In the genomic region with DNA sequence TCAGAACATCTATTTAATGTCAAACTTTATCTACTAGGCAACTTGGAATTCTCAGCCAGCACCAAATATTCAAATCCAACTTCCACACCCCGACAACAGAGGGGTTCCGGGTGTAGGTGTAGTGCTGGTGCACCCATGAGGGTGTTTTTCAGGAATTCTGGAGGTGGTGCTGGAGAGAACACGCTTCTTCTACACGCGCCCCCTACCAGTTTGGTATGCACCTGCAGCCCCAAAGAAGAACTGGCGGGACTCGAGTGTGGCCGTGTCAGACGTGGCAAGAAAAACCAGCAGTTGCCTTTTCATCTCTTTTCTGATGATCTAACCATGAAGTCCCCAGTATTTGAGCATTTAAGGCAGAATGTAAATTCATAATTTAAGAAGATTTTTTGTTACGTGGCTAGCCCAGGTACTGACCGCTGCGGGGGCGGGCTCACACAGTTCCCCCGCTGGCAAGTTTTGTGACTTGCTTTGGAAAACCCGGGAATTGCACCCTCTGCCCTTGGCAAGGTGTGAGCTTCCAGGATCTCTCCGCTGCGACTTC, we compare ENCODE assay signal across 1 cellular context.
A peak's percentile ranks its signal among the peaks of the same experiment; 100 is the strongest.
TF ChIP-seq lines count a peak whose summit lies in the region.

No MANE protein-coding gene starts in this region.

TF ChIP-seq in HepG2, 621 proteins besides CTCF, POLR2A, EP300 and RAD21 (continued from another document and continues in another):
- TF ChIP-seq, protein P1, sequence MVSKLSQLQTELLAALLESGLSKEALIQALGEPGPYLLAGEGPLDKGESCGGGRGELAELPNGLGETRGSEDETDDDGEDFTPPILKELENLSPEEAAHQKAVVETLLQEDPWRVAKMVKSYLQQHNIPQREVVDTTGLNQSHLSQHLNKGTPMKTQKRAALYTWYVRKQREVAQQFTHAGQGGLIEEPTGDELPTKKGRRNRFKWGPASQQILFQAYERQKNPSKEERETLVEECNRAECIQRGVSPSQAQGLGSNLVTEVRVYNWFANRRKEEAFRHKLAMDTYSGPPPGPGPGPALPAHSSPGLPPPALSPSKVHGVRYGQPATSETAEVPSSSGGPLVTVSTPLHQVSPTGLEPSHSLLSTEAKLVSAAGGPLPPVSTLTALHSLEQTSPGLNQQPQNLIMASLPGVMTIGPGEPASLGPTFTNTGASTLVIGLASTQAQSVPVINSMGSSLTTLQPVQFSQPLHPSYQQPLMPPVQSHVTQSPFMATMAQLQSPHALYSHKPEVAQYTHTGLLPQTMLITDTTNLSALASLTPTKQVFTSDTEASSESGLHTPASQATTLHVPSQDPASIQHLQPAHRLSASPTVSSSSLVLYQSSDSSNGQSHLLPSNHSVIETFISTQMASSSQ (IDR thresholded peaks at IDR 0.05; ENCODE audit: low read depth) = no peak
- TF ChIP-seq, protein P1 (CRISPR knock-in tag; IDR thresholded peaks at IDR 0.05; ENCODE audit: borderline replicate concordance) = no peak
- TF ChIP-seq ZNF296 (CRISPR knock-in tag; conservative IDR thresholded peaks at IDR 0.05) (no peak), FOXA1 (IDR thresholded peaks at IDR 0.05) (no peak), FOXA1 (CRISPR knock-in tag; IDR thresholded peaks at IDR 0.05) (no peak), SPEN (CRISPR knock-in tag; IDR thresholded peaks at IDR 0.05; ENCODE audit: low read depth) (no peak), RBM39 (IDR thresholded peaks at IDR 0.05; ENCODE audit: low read depth, low read length, poor library complexity, severe bottlenecking) (no peak), ZNF672 (CRISPR knock-in tag; IDR thresholded peaks at IDR 0.05) (no peak), ZMYM3 (CRISPR knock-in tag; IDR thresholded peaks at IDR 0.05) (peak; percentile 44; the same call in 1 of the 2 replicates), MAX (IDR thresholded peaks at IDR 0.05) (peak; percentile 54; the same call in 1 of the 2 replicates), ZNF773 (CRISPR knock-in tag; IDR thresholded peaks at IDR 0.05; ENCODE audit: borderline replicate concordance) (no peak), ZNF749 (CRISPR knock-in tag; IDR thresholded peaks at IDR 0.05; ENCODE audit: borderline replicate concordance) (no peak), DBP (CRISPR knock-in tag; IDR thresholded peaks at IDR 0.05; ENCODE audit: not compliant biosample characterization) (no peak), MATR3 (CRISPR knock-in tag; IDR thresholded peaks at IDR 0.05) (no peak), DMAP1 (CRISPR knock-in tag; IDR thresholded peaks at IDR 0.05) (0 out of 2 replicates have a peak, but pooled peaks have one; percentile 21), KDM5A (IDR thresholded peaks at IDR 0.05; ENCODE audit: borderline replicate concordance, low read length) (peak; percentile 71), NR3C1 (CRISPR knock-in tag; IDR thresholded peaks at IDR 0.05) (no peak), HNRNPUL1 (IDR thresholded peaks at IDR 0.05; ENCODE audit: low read depth, low read length) (no peak), NAIF1 (CRISPR knock-in tag; IDR thresholded peaks at IDR 0.05; ENCODE audit: borderline replicate concordance) (peak; percentile 57; the same call in 1 of the 2 replicates), MIXL1 (CRISPR knock-in tag; IDR thresholded peaks at IDR 0.05) (no peak), MXD4 (CRISPR knock-in tag; IDR thresholded peaks at IDR 0.05) (no peak), RBAK (CRISPR knock-in tag; IDR thresholded peaks at IDR 0.05) (peak; percentile 66; the same call in 1 of the 2 replicates), JDP2 (CRISPR knock-in tag; IDR thresholded peaks at IDR 0.05; ENCODE audit: borderline replicate concordance) (no peak; the same call in 1 of the 2 replicates), NCOA2 (CRISPR knock-in tag; IDR thresholded peaks at IDR 0.05) (no peak), HNF1B (CRISPR knock-in tag; IDR thresholded peaks at IDR 0.05) (peak; percentile 51; the same call in 1 of the 2 replicates), ZNF546 (CRISPR knock-in tag; conservative IDR thresholded peaks at IDR 0.05) (0 out of 2 replicates have a peak, but pooled peaks have one; percentile 22), PHF8 (CRISPR knock-in tag; IDR thresholded peaks at IDR 0.05) (no peak), ZNF143 (CRISPR knock-in tag; IDR thresholded peaks at IDR 0.05) (no peak), ZBTB43 (CRISPR knock-in tag; conservative IDR thresholded peaks at IDR 0.05) (no peak)
- TF ChIP-seq, protein P2, sequence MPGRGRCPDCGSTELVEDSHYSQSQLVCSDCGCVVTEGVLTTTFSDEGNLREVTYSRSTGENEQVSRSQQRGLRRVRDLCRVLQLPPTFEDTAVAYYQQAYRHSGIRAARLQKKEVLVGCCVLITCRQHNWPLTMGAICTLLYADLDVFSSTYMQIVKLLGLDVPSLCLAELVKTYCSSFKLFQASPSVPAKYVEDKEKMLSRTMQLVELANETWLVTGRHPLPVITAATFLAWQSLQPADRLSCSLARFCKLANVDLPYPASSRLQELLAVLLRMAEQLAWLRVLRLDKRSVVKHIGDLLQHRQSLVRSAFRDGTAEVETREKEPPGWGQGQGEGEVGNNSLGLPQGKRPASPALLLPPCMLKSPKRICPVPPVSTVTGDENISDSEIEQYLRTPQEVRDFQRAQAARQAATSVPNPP (CRISPR knock-in tag; IDR thresholded peaks at IDR 0.05) = no peak
- TF ChIP-seq, protein P3, sequence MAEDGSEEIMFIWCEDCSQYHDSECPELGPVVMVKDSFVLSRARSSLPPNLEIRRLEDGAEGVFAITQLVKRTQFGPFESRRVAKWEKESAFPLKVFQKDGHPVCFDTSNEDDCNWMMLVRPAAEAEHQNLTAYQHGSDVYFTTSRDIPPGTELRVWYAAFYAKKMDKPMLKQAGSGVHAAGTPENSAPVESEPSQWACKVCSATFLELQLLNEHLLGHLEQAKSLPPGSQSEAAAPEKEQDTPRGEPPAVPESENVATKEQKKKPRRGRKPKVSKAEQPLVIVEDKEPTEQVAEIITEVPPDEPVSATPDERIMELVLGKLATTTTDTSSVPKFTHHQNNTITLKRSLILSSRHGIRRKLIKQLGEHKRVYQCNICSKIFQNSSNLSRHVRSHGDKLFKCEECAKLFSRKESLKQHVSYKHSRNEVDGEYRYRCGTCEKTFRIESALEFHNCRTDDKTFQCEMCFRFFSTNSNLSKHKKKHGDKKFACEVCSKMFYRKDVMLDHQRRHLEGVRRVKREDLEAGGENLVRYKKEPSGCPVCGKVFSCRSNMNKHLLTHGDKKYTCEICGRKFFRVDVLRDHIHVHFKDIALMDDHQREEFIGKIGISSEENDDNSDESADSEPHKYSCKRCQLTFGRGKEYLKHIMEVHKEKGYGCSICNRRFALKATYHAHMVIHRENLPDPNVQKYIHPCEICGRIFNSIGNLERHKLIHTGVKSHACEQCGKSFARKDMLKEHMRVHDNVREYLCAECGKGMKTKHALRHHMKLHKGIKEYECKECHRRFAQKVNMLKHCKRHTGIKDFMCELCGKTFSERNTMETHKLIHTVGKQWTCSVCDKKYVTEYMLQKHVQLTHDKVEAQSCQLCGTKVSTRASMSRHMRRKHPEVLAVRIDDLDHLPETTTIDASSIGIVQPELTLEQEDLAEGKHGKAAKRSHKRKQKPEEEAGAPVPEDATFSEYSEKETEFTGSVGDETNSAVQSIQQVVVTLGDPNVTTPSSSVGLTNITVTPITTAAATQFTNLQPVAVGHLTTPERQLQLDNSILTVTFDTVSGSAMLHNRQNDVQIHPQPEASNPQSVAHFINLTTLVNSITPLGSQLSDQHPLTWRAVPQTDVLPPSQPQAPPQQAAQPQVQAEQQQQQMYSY (CRISPR knock-in tag; IDR thresholded peaks at IDR 0.05) = no peak
- TF ChIP-seq, protein P4, sequence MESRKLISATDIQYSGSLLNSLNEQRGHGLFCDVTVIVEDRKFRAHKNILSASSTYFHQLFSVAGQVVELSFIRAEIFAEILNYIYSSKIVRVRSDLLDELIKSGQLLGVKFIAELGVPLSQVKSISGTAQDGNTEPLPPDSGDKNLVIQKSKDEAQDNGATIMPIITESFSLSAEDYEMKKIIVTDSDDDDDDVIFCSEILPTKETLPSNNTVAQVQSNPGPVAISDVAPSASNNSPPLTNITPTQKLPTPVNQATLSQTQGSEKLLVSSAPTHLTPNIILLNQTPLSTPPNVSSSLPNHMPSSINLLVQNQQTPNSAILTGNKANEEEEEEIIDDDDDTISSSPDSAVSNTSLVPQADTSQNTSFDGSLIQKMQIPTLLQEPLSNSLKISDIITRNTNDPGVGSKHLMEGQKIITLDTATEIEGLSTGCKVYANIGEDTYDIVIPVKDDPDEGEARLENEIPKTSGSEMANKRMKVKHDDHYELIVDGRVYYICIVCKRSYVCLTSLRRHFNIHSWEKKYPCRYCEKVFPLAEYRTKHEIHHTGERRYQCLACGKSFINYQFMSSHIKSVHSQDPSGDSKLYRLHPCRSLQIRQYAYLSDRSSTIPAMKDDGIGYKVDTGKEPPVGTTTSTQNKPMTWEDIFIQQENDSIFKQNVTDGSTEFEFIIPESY (CRISPR knock-in tag; IDR thresholded peaks at IDR 0.05) = no peak
- TF ChIP-seq, protein P5, sequence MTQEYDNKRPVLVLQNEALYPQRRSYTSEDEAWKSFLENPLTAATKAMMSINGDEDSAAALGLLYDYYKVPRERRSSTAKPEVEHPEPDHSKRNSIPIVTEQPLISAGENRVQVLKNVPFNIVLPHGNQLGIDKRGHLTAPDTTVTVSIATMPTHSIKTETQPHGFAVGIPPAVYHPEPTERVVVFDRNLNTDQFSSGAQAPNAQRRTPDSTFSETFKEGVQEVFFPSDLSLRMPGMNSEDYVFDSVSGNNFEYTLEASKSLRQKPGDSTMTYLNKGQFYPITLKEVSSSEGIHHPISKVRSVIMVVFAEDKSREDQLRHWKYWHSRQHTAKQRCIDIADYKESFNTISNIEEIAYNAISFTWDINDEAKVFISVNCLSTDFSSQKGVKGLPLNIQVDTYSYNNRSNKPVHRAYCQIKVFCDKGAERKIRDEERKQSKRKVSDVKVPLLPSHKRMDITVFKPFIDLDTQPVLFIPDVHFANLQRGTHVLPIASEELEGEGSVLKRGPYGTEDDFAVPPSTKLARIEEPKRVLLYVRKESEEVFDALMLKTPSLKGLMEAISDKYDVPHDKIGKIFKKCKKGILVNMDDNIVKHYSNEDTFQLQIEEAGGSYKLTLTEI (CRISPR knock-in tag; conservative IDR thresholded peaks at IDR 0.05) = no peak
- TF ChIP-seq, protein P6, sequence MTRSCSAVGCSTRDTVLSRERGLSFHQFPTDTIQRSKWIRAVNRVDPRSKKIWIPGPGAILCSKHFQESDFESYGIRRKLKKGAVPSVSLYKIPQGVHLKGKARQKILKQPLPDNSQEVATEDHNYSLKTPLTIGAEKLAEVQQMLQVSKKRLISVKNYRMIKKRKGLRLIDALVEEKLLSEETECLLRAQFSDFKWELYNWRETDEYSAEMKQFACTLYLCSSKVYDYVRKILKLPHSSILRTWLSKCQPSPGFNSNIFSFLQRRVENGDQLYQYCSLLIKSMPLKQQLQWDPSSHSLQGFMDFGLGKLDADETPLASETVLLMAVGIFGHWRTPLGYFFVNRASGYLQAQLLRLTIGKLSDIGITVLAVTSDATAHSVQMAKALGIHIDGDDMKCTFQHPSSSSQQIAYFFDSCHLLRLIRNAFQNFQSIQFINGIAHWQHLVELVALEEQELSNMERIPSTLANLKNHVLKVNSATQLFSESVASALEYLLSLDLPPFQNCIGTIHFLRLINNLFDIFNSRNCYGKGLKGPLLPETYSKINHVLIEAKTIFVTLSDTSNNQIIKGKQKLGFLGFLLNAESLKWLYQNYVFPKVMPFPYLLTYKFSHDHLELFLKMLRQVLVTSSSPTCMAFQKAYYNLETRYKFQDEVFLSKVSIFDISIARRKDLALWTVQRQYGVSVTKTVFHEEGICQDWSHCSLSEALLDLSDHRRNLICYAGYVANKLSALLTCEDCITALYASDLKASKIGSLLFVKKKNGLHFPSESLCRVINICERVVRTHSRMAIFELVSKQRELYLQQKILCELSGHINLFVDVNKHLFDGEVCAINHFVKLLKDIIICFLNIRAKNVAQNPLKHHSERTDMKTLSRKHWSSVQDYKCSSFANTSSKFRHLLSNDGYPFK (CRISPR knock-in tag; IDR thresholded peaks at IDR 0.05; ENCODE audit: borderline replicate concordance) = peak; percentile 73; the same call in 1 of the 2 replicates
